Comparison of ENCODE assay signal across 11 cellular contexts in the genomic region with DNA sequence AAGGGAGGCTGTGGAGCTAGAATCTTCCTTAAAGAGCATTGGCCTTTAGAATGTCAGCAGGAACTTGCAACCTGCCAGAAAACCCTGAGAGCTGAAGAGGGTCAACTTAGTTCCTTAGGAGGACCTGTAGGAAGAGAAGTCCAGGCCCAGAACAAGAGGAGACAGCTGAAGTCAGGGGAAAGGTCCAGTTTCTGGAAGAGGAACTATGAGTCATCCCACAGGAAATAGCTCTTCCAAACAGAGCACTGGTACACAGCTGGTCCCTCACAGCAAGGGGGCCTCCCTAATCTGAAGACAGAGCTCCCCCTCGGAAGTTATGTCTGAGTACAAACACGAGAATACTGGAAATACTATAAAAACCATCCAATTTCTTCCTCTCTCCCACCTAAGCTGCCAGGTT.
DNase-seq lines count a peak whose midpoint lies in the region; ATAC-seq and TF ChIP-seq lines count a peak whose summit lies in the region.
"Had no signal": no experiment of that assay in that cellular context is flagged by ENCODE, and none has a peak within 500 bp of the region (broad histone marks: within the 10 kb centered on the region; RNA-seq: fewer than 3 reads in every experiment).

No MANE protein-coding gene starts in this region.

- 0 out of 2 replicates have a peak, but pooled peaks cover 3% of the 10 kb centered on the region for H3K9me1 ChIP-seq in IMR-90 (ENCODE audit: insufficient read depth, low read length)

- no peak overlapping the region for H3K4me2 ChIP-seq in IMR-90 (ENCODE audit: low read depth, low read length)
- no peak overlapping the region for H3K4me2 ChIP-seq in trophoblast cell (ENCODE audit: low read length)

- H3K4ac ChIP-seq in IMR-90 (ENCODE audit: low read depth, low read length): peak overlapping the region; percentile 34
- no peak overlapping the region for H3K4ac ChIP-seq in trophoblast cell (ENCODE audit: low read depth, low read length)

- H3K9ac ChIP-seq in IMR-90 (ENCODE audit: low read depth, low read length): no peak overlapping the region
- no peak overlapping the region for H3K9ac ChIP-seq in trophoblast cell (ENCODE audit: low read length)

- H3K27ac ChIP-seq in IMR-90 (ENCODE audit: insufficient read depth, low read length): peak overlapping the region; percentile 43; the same call in 1 of the 2 replicates
- H3K27ac ChIP-seq in trophoblast cell (ENCODE audit: low read depth, low read length): no peak overlapping the region

- dilution Hi-C loops in IMR-90 (cut with HindIII; ENCODE audit: low sequenced_read_pairs, unreplicated experiment): no loop called here

- H3K36me3 ChIP-seq in IMR-90 (ENCODE audit: control insufficient read depth, insufficient read depth, low read length) (no peaks in the 10 kb centered on the region), trophoblast cell (ENCODE audit: control insufficient read depth in 1 of 2, insufficient read depth in 2 of 2, low read length in 2 of 2) (peaks cover 0 to 2% of the 10 kb centered on the region in 2 experiments)

- H2BK5ac ChIP-seq in IMR-90 (ENCODE audit: low read depth, low read length, poor library complexity, severe bottlenecking): no peak overlapping the region
- no peak overlapping the region for H2BK5ac ChIP-seq in trophoblast cell (ENCODE audit: low read depth, low read length, poor library complexity)

- peak overlapping the region; percentile 35 to 55; a peak in 3 of 4 replicates for H4K8ac ChIP-seq in IMR-90 (ENCODE audit: low read depth in 2 of 2, low read length in 2 of 2)
- H4K8ac ChIP-seq in trophoblast cell (ENCODE audit: low read depth, low read length): no peak overlapping the region

- H3K9me3 ChIP-seq in IMR-90 (ENCODE audit: control insufficient read depth, insufficient read depth, low read length) (no peaks in the 10 kb centered on the region), trophoblast cell (ENCODE audit: insufficient read depth, low read depth, low read length) (no peaks in the 10 kb centered on the region)

- H4K12ac ChIP-seq in trophoblast cell (ENCODE audit: low read depth, low read length): no peak overlapping the region

- H2BK15ac ChIP-seq in IMR-90 (ENCODE audit: low read depth, low read length): no peak overlapping the region; the same call in 2 of the 3 replicates

- H3K79me1 ChIP-seq in IMR-90 (ENCODE audit: low read depth in 1 of 2, low read length in 2 of 2) (no peaks in the 10 kb centered on the region), trophoblast cell (ENCODE audit: low read length) (no peaks in the 10 kb centered on the region)

- in situ Hi-C loops in IMR-90 (cut with MboI; ENCODE audit: low sequenced_read_pairs): no loop called here
- in situ Hi-C loops in astrocyte of the spinal cord (cut with HindIII; ENCODE audit: low sequenced_read_pairs): no loop called here

- no peak overlapping the region; the same call in 1 of the 2 replicates for H4K91ac ChIP-seq in IMR-90 (ENCODE audit: insufficient read depth, low read depth, low read length)
- no peak overlapping the region for H4K91ac ChIP-seq in trophoblast cell (ENCODE audit: low read depth, low read length)

- H3K4me1 ChIP-seq in IMR-90 (ENCODE audit: control insufficient read depth, insufficient read depth, low read length): peaks cover 8% of the 10 kb centered on the region
- H3K4me1 ChIP-seq in trophoblast cell (ENCODE audit: control insufficient read depth in 1 of 2, insufficient read depth in 2 of 2, low read length in 2 of 2): no peaks in the 10 kb centered on the region

- 0 out of 2 replicates have a peak overlapping the region, but pooled peaks have one; percentile 12 for H3K23ac ChIP-seq in IMR-90 (ENCODE audit: low read depth, low read length)
- H3K23ac ChIP-seq in trophoblast cell (ENCODE audit: low read length): no peak overlapping the region

- H3K18ac ChIP-seq in IMR-90 (ENCODE audit: low read depth, low read length): peak overlapping the region; percentile 34; the same call in 1 of the 2 replicates
- H3K18ac ChIP-seq in trophoblast cell (ENCODE audit: low read length): no peak overlapping the region

- peak overlapping the region; percentile 79 for H3K14ac ChIP-seq in IMR-90 (replicated peaks; ENCODE audit: low read depth, low read length)
- H3K14ac ChIP-seq in trophoblast cell (ENCODE audit: low read length): no peak overlapping the region

- no peak overlapping the region for H3K4me3 ChIP-seq in IMR-90 (ENCODE audit: insufficient read depth, low read depth, low read length)
- no peak overlapping the region for H3K4me3 ChIP-seq in astrocyte of the spinal cord (ENCODE audit: low read depth, low read length)
- no peak overlapping the region for H3K4me3 ChIP-seq in trophoblast cell (ENCODE audit: low read depth, low read length)

- H2AFZ ChIP-seq in IMR-90 (replicated peaks; ENCODE audit: low read length, poor library complexity) (peak overlapping the region; percentile 80), trophoblast cell (ENCODE audit: insufficient read depth, low read length, poor library complexity) (no peak overlapping the region)

- no peak for TF ChIP-seq RAD21 in IMR-90 (IDR thresholded peaks at IDR 0.05; ENCODE audit: low read length)

- no peak overlapping the region for H2AK9ac ChIP-seq in IMR-90 (replicated peaks; ENCODE audit: low read depth, low read length, poor library complexity)

- H4K5ac ChIP-seq in IMR-90 (ENCODE audit: low read depth, low read length): peak overlapping the region; percentile 16; the same call in 1 of the 2 replicates

- no TSS peak for BruUV-seq in IMR-90 (replicated peaks; lab: Mats Ljungman, UMichigan)

- H2BK120ac ChIP-seq in IMR-90 (ENCODE audit: low read depth, low read length) (peak overlapping the region; percentile 83), trophoblast cell (ENCODE audit: insufficient read depth, low read length, poor library complexity) (no peak overlapping the region)

- no peaks in the 10 kb centered on the region for H4K20me1 ChIP-seq in IMR-90 (ENCODE audit: insufficient read depth, low read length)

- H3K56ac ChIP-seq in IMR-90 (ENCODE audit: extremely low read depth, insufficient read depth, low read length): no peak overlapping the region

- TF ChIP-seq POLR2A in IMR-90 (IDR thresholded peaks at IDR 0.05; ENCODE audit: low read depth, low read length): no peak

- H3K79me2 ChIP-seq in trophoblast cell (ENCODE audit: control insufficient read depth, insufficient read depth, low read length, poor library complexity): no peaks in the 10 kb centered on the region

- peak overlapping the region; percentile 69 for H2BK20ac ChIP-seq in IMR-90 (ENCODE audit: low read depth, low read length)

- H2AK5ac ChIP-seq in IMR-90 (ENCODE audit: low read depth, low read length): no peak overlapping the region
- H2AK5ac ChIP-seq in trophoblast cell (ENCODE audit: low read length): no peak overlapping the region

- H3K27me3 ChIP-seq in IMR-90 (ENCODE audit: control insufficient read depth, insufficient read depth, low read length): no peaks in the 10 kb centered on the region
- H3K27me3 ChIP-seq in trophoblast cell (ENCODE audit: insufficient read depth, low read length): no peaks in the 10 kb centered on the region

- peak; percentile 97 for ATAC-seq in IMR-90 (ENCODE audit: low read depth)
- peak; percentile 58 for ATAC-seq in left lobe of liver

- CTCF ChIA-PET in IMR-90 (lab: Yijun Ruan, JAX): interaction anchor here (0.6 to 0.9 kb wide), 5 partner anchors 12 to 723 kb away, joined by 3 to 4 read pairs (median 3); no protein-coding TSS in a partner anchor

- intact Hi-C loops in IMR-90 (cut with micrococcal nuclease): no loop called here

- DNase-seq in AG08395 (ENCODE audit: low spot score) (peak; percentile 53), IMR-90 (peak; percentile 61), astrocyte of the spinal cord (ENCODE audit: low read depth, low spot score) (peak; percentile 70), left lobe of liver (ENCODE audit: low spot score) (no peak), medulla oblongata (ENCODE audit: extremely low spot score) (no peak), trophoblast cell (no peak), NCI-H1417 treated with DMSO at 0.1 percent for 48 hours (lab: John Stamatoyannopoulos, UW) (no peak), NCI-H1105 (lab: John Stamatoyannopoulos, UW) (no peak)
- DNase-seq: activated CD8-positive, alpha-beta memory T cell treated with anti-CD3 and anti-CD28 coated beads, Interleukin-2, amount 50 U/mL, for 48 hours; CD4-positive, alpha-beta T cell; NCI-H524 had no signal

- no peak overlapping the region for H2BK12ac ChIP-seq in trophoblast cell (ENCODE audit: low read length)

- no peak for TF ChIP-seq CTCF in IMR-90 (conservative IDR thresholded peaks at IDR 0.05; ENCODE audit: low read depth, low read length)
- no peak for TF ChIP-seq CTCF in astrocyte of the spinal cord (IDR thresholded peaks at IDR 0.05; ENCODE audit: low read depth, low read length)

- no CpG with 5 or more reads among the region's 2 CpGs for WGBS in IMR-90 (ENCODE audit: extremely low coverage in 2 of 2, insufficient read length in 1 of 2), 2 experiments
- WGBS in trophoblast cell (ENCODE audit: extremely low coverage, insufficient coverage, insufficient read length): no CpG with 5 or more reads among the region's 2 CpGs

- POLR2A ChIA-PET in IMR-90 (lab: Charles Lee; ENCODE audit: unreplicated experiment): interaction anchor here (0.6 kb wide), 1 partner anchor 10 kb away, joined by 4 read pairs; no protein-coding TSS in a partner anchor

TF ChIP-seq in IMR-90, 13 proteins besides CTCF, POLR2A, EP300 and RAD21:
- TF ChIP-seq FOS (IDR thresholded peaks at IDR 0.05; ENCODE audit: low read depth, low read length) (0 out of 2 replicates have a peak, but pooled peaks have one; percentile 33), MXI1 (IDR thresholded peaks at IDR 0.05; ENCODE audit: borderline replicate concordance, low read depth, low read length) (no peak)

Comparison
In these comparisons a context has a peak if more than half of its experiments do, and no peak if none do; other contexts are left out.
1. DNase-seq: peak in AG08395 (single experiment), IMR-90 (single experiment) and astrocyte of the spinal cord (single experiment); none in left lobe of liver (single experiment), medulla oblongata (single experiment), trophoblast cell (0 of 2), NCI-H1417 treated with DMSO at 0.1 percent for 48 hours (single experiment) and NCI-H1105 (single experiment).